ENCODE assay signal across 13 cellular contexts in the genomic region with DNA sequence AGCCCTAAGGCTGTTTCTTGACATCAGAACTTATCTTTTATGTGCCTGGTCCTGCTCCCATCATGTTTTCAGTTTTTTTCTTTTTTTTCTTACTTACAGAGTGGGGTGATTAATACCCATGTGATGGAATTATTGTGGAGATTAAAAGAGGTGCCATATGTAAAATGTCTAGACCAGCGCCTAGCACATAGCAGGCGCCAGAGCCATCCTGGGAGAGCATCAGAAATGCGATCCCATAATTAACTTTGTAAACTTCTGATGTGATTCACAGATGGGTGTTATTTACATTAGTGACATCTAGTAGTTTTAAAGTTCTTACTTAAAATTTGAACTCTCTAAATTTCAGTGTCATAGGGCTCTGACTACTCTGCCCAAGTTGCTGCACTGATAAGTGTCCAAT.
DNase-seq lines count a peak whose midpoint lies in the region; ATAC-seq and TF ChIP-seq lines count a peak whose summit lies in the region.
"Had no signal": no experiment of that assay in that cellular context is flagged by ENCODE, and none has a peak within 500 bp of the region (broad histone marks: within the 10 kb centered on the region; RNA-seq: fewer than 3 reads in every experiment).

No MANE protein-coding gene starts in this region.

- H3K4me2 ChIP-seq in SK-N-SH (peak overlapping the region; percentile 32), hepatocyte (no peak overlapping the region)

- no peaks in the 10 kb centered on the region for H3K9me3 ChIP-seq in SK-N-SH
- H3K9me3 ChIP-seq in SJCRH30 (replicated peaks) = 0 out of 2 replicates have a peak, but pooled peaks cover 5% of the 10 kb centered on the region
- no peaks in the 10 kb centered on the region for H3K9me3 ChIP-seq in hepatocyte (ENCODE audit: low read depth)
- no peaks in the 10 kb centered on the region for H3K9me3 ChIP-seq in thyroid gland
- H3K9me3 ChIP-seq: psoas muscle had no signal

- no peaks in the 10 kb centered on the region for H3K9me2 ChIP-seq in SK-N-SH
- no peaks in the 10 kb centered on the region for H3K9me2 ChIP-seq in hepatocyte (replicated peaks; ENCODE audit: insufficient read depth)

- H3K27me3 ChIP-seq in SK-N-SH (ENCODE audit: insufficient read depth) = no peaks in the 10 kb centered on the region
- H3K27me3 ChIP-seq in SJCRH30 = no peaks in the 10 kb centered on the region
- H3K27me3 ChIP-seq in hepatocyte = no peaks in the 10 kb centered on the region
- no peaks in the 10 kb centered on the region for H3K27me3 ChIP-seq in thyroid gland

- no peaks in the 10 kb centered on the region for H3K27me3 Mint-ChIP-seq in activated T-cell treated with anti-CD3 and anti-CD28 coated beads, Interleukin-2, amount 50 U/mL, for 4 hours (ENCODE audit: low read depth)
- H3K27me3 Mint-ChIP-seq: activated T-cell treated with anti-CD3 and anti-CD28 coated beads, Interleukin-2, amount 50 U/mL, for 24 hours had no signal

- no peak overlapping the region for H3K4me3 ChIP-seq in SK-N-SH (ENCODE audit: low read depth in 2 of 2, low read length in 1 of 2)
- H3K4me3 ChIP-seq in SJCRH30 = no peak overlapping the region
- H3K4me3 ChIP-seq in hepatocyte = no peak overlapping the region
- no peak overlapping the region for H3K4me3 ChIP-seq in thyroid gland (replicated peaks in 1 of 3)
- H3K4me3 ChIP-seq: psoas muscle had no signal

- CTCF ChIA-PET in SK-N-SH (lab: Yijun Ruan, JAX) = no interaction called here

- DNase-seq in SK-N-SH = no peak
- DNase-seq in SJCRH30 = no peak
- no peak for DNase-seq in hepatocyte (ENCODE audit: low spot score)
- DNase-seq in thyroid gland = no peak
- no peak for DNase-seq in mesenteric fat pad (ENCODE audit: low spot score)
- no peak for DNase-seq in activated T-cell treated with anti-CD3 and anti-CD28 coated beads, Interleukin-2, amount 50 U/mL, for 4 hours
- DNase-seq: activated CD4-positive, alpha-beta T cell treated with anti-CD3 and anti-CD28 coated beads, Interleukin-2, amount 50 U/mL, for 4 hours; activated T-cell treated with anti-CD3 and anti-CD28 coated beads, Interleukin-2, amount 50 U/mL, for 24 hours; MV-4-11; NCI-H2171; psoas muscle had no signal

- H2AFZ ChIP-seq in SK-N-SH (ENCODE audit: low read depth) = peak overlapping the region; percentile 13; the same call in 1 of the 2 replicates
- H2AFZ ChIP-seq in hepatocyte = no peak overlapping the region

- 74% methylated on average over 3 of the region's 3 CpGs for WGBS in SK-N-SH (ENCODE audit: low lambda C conversion rate)
- 77% methylated on average over 3 of the region's 3 CpGs for WGBS in hepatocyte (ENCODE audit: low lambda C conversion rate, missing lambda C conversion rate)
- WGBS in thyroid gland, 2 donors = 70 to 72% methylated on average over 3 of the region's 3 CpGs

- peaks cover 2% of the 10 kb centered on the region for H3K36me3 Mint-ChIP-seq in activated T-cell treated with anti-CD3 and anti-CD28 coated beads, Interleukin-2, amount 50 U/mL, for 4 hours (ENCODE audit: insufficient read depth)

- no peaks in the 10 kb centered on the region for H3K9me3 Mint-ChIP-seq in activated T-cell treated with anti-CD3 and anti-CD28 coated beads, Interleukin-2, amount 50 U/mL, for 4 hours
- H3K9me3 Mint-ChIP-seq: activated T-cell treated with anti-CD3 and anti-CD28 coated beads, Interleukin-2, amount 50 U/mL, for 24 hours had no signal

- peak overlapping the region; percentile 77 to 96 for H3K27ac ChIP-seq in SK-N-SH (ENCODE audit: low read depth in 2 of 2, low read length in 1 of 2)
- H3K27ac ChIP-seq in SJCRH30 = peak overlapping the region; percentile 14; the same call in 1 of the 2 replicates
- H3K27ac ChIP-seq in hepatocyte = peak overlapping the region; percentile 51
- peak overlapping the region; percentile 86 to 93 (median 86) for H3K27ac ChIP-seq in thyroid gland
- H3K27ac ChIP-seq: psoas muscle had no signal

- POLR2A ChIA-PET in SK-N-SH (lab: Yijun Ruan, JAX) = no interaction called here

- TF ChIP-seq CTCF in SK-N-SH (IDR thresholded peaks at IDR 0.05) = no peak
- no peak for TF ChIP-seq CTCF in hepatocyte (IDR thresholded peaks at IDR 0.05; ENCODE audit: poor library complexity)
- no peak for TF ChIP-seq CTCF in thyroid gland (IDR thresholded peaks at IDR 0.05)

- H3K4me3 Mint-ChIP-seq in activated T-cell treated with anti-CD3 and anti-CD28 coated beads, Interleukin-2, amount 50 U/mL, for 4 hours = no peak overlapping the region
- H3K4me3 Mint-ChIP-seq: activated T-cell treated with anti-CD3 and anti-CD28 coated beads, Interleukin-2, amount 50 U/mL, for 24 hours had no signal

- ATAC-seq in SK-N-SH treated with all-trans-retinoic acid at 6 μM for 48 hours (no peak), GM18858 (IDR thresholded peaks at IDR 0.05; ENCODE audit: unreplicated experiment) (no peak)
- no peak for ATAC-seq in activated T-cell treated with anti-CD3 and anti-CD28 coated beads, Interleukin-2, amount 50 U/mL, for 4 hours
- ATAC-seq: psoas muscle had no signal

- no peak for TF ChIP-seq EP300 in SK-N-SH (IDR thresholded peaks at IDR 0.05; ENCODE audit: borderline replicate concordance in 1 of 2, low read depth in 1 of 2, low read length in 1 of 2)

- TF ChIP-seq POLR2A in thyroid gland (IDR thresholded peaks at IDR 0.05) = no peak

- no peaks in the 10 kb centered on the region for H3K4me1 Mint-ChIP-seq in activated T-cell treated with anti-CD3 and anti-CD28 coated beads, Interleukin-2, amount 50 U/mL, for 4 hours (ENCODE audit: low read depth)

- intact Hi-C loops in thyroid gland (cut with DNase I) = no loop called here

- H3K79me2 ChIP-seq in SK-N-SH (ENCODE audit: insufficient read depth) (no peaks in the 10 kb centered on the region), hepatocyte (no peaks in the 10 kb centered on the region)

- H3K9ac ChIP-seq in SK-N-SH = peak overlapping the region; percentile 40; the same call in 1 of the 2 replicates

- H4K20me1 ChIP-seq in SK-N-SH (ENCODE audit: insufficient read depth) (no peaks in the 10 kb centered on the region), hepatocyte (ENCODE audit: insufficient read depth, poor library complexity, severe bottlenecking) (no peaks in the 10 kb centered on the region)

- H3K4me1 ChIP-seq in SK-N-SH (ENCODE audit: control insufficient read depth in 1 of 2, insufficient read depth in 2 of 2, low read depth in 1 of 2, low read length in 1 of 2) (peaks cover 23 to 30% of the 10 kb centered on the region in 2 experiments), SJCRH30 (peaks cover 24% of the 10 kb centered on the region), hepatocyte (ENCODE audit: insufficient read depth) (peaks cover 30% of the 10 kb centered on the region), thyroid gland (peaks cover 48 to 59% of the 10 kb centered on the region in 2 donors)

- no peaks in the 10 kb centered on the region for H3K36me3 ChIP-seq in SK-N-SH (replicated peaks in 1 of 2; ENCODE audit: control insufficient read depth in 1 of 2, insufficient read depth in 2 of 2, low read length in 1 of 2)
- no peaks in the 10 kb centered on the region for H3K36me3 ChIP-seq in SJCRH30
- H3K36me3 ChIP-seq in hepatocyte (replicated peaks; ENCODE audit: insufficient read depth, low read depth) = no peaks in the 10 kb centered on the region
- H3K36me3 ChIP-seq in thyroid gland = no peaks in the 10 kb centered on the region

- no peak for TF ChIP-seq RAD21 in SK-N-SH (IDR thresholded peaks at IDR 0.05; ENCODE audit: low read length)

- peaks cover 28% of the 10 kb centered on the region for H3F3A ChIP-seq in SK-N-SH (replicated peaks; ENCODE audit: insufficient read depth)

TF ChIP-seq in SK-N-SH, 30 proteins besides CTCF, POLR2A, EP300 and RAD21 (continues in another document):
- no peak for TF ChIP-seq YY1 (IDR thresholded peaks at IDR 0.05; ENCODE audit: low read depth)
- TF ChIP-seq CHD2 (IDR thresholded peaks at IDR 0.05; ENCODE audit: low read length, partially characterized antibody) = no peak
- no peak for TF ChIP-seq JUND (IDR thresholded peaks at IDR 0.05)
- TF ChIP-seq IRF3 (IDR thresholded peaks at IDR 0.05; ENCODE audit: low read depth, low read length) = no peak
- TF ChIP-seq FOSL2 (IDR thresholded peaks at IDR 0.05; ENCODE audit: borderline replicate concordance, low read depth) = no peak

TF ChIP-seq in SK-N-SH treated with all-trans-retinoic acid at 6 μM for 48 hours, 23 proteins besides CTCF, POLR2A, EP300 and RAD21 (continues in another document):
- TF ChIP-seq ZNF70 (CRISPR knock-in tag; IDR thresholded peaks at IDR 0.05) (no peak), ARNTL (CRISPR knock-in tag; IDR thresholded peaks at IDR 0.05; ENCODE audit: borderline replicate concordance, low read depth) (no peak), OSR1 (CRISPR knock-in tag; IDR thresholded peaks at IDR 0.05) (no peak), ZNF565 (CRISPR knock-in tag; conservative IDR thresholded peaks at IDR 0.05; ENCODE audit: low read depth) (no peak), ZC3H10 (CRISPR knock-in tag; IDR thresholded peaks at IDR 0.05) (no peak), BACH2 (CRISPR knock-in tag; IDR thresholded peaks at IDR 0.05; ENCODE audit: borderline replicate concordance) (no peak), TCF4 (CRISPR knock-in tag; IDR thresholded peaks at IDR 0.05; ENCODE audit: borderline replicate concordance) (no peak), TOX (CRISPR knock-in tag; IDR thresholded peaks at IDR 0.05; ENCODE audit: borderline replicate concordance) (no peak)
- TF ChIP-seq, protein P1, sequence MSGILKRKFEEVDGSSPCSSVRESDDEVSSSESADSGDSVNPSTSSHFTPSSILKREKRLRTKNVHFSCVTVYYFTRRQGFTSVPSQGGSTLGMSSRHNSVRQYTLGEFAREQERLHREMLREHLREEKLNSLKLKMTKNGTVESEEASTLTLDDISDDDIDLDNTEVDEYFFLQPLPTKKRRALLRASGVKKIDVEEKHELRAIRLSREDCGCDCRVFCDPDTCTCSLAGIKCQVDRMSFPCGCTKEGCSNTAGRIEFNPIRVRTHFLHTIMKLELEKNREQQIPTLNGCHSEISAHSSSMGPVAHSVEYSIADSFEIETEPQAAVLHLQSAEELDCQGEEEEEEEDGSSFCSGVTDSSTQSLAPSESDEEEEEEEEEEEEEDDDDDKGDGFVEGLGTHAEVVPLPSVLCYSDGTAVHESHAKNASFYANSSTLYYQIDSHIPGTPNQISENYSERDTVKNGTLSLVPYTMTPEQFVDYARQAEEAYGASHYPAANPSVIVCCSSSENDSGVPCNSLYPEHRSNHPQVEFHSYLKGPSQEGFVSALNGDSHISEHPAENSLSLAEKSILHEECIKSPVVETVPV (CRISPR knock-in tag; IDR thresholded peaks at IDR 0.05) = no peak

Comparison
In these comparisons a context has a peak if more than half of its experiments do, and no peak if none do; other contexts are left out.
1. H3K27ac ChIP-seq: peak in every context shown above with its lines; median percentile 86 in SK-N-SH; 86 in thyroid gland; 51 in hepatocyte; 14 in SJCRH30.